Comparison of ENCODE assay signal across 8 cellular contexts in genomic region chr22:21698430-21699329, GRCh38. TPM values are rescaled to one million over a fixed set of nuclear protein-coding genes. Genes with fewer than 3 reads are reported as not detected.
DNase-seq lines count a peak whose midpoint lies in the region; TF ChIP-seq lines count a peak whose summit lies in the region.
"Had no signal": no experiment of that assay in that cellular context is flagged by ENCODE, and none has a peak within 500 bp of the region (broad histone marks: within the 10 kb centered on the region; RNA-seq: fewer than 3 reads in every experiment).

No MANE protein-coding gene starts in this region.

- H3K27me3 ChIP-seq in left ventricle myocardium inferior (ENCODE audit: low read depth) (no peaks in the 10 kb centered on the region), stomach (no peaks in the 10 kb centered on the region)

- H3K27ac ChIP-seq in VCaP (0 out of 2 replicates have a peak overlapping the region, but pooled peaks have one; percentile 27), left ventricle myocardium inferior (replicated peaks) (peak overlapping the region; percentile 77), stomach (peak overlapping the region in 4 of 5 donors; percentile 11 to 77 (median 40))

- no peaks in the 10 kb centered on the region for H3K9me3 ChIP-seq in left ventricle myocardium inferior (replicated peaks)
- no peaks in the 10 kb centered on the region for H3K9me3 ChIP-seq in stomach

- peaks cover 58% of the 10 kb centered on the region for H3K36me3 ChIP-seq in left ventricle myocardium inferior
- peaks cover 38 to 90% (median 81%) of the 10 kb centered on the region in 4 donors for H3K36me3 ChIP-seq in stomach

- H3K4me3 ChIP-seq in left ventricle myocardium inferior, result no peak overlapping the region
- H3K4me3 ChIP-seq in stomach, result no peak overlapping the region

- no peak for TF ChIP-seq EP300 in stomach (IDR thresholded peaks at IDR 0.05)

- intact Hi-C loops in left ventricle myocardium inferior (cut with micrococcal nuclease) (no loop called here), stomach (cut with DNase I; ENCODE audit: low total_unique reads) (no loop called here)

- WGBS in stomach, 5 donors, result 63 to 76% (median 73%) methylated on average over 17 to 22 of the region's 22 CpGs

- peak; percentile 70 for DNase-seq in left ventricle myocardium inferior
- no peak for DNase-seq in stomach
- no peak for DNase-seq in HUDEP-2 (lab: John Stamatoyannopoulos, UW; ENCODE audit: unreplicated experiment in 76 of 76)
- DNase-seq in putamen (ENCODE audit: low spot score), result no peak
- DNase-seq in NCI-H1048 (lab: John Stamatoyannopoulos, UW), result no peak
- DNase-seq: activated CD8-positive, alpha-beta memory T cell treated with anti-CD3 and anti-CD28 coated beads, Interleukin-2, amount 50 U/mL, for 4 hours; NCI-H1105 had no signal

- no peak for TF ChIP-seq CTCF in VCaP (conservative IDR thresholded peaks at IDR 0.05)
- TF ChIP-seq CTCF in left ventricle myocardium inferior (IDR thresholded peaks at IDR 0.05; ENCODE audit: borderline replicate concordance), result no peak
- no peak for TF ChIP-seq CTCF in stomach (IDR thresholded peaks at IDR 0.05)

- peaks cover 31% of the 10 kb centered on the region for H3K4me1 ChIP-seq in left ventricle myocardium inferior
- H3K4me1 ChIP-seq in stomach, result peaks cover 0 to 30% (median 13%) of the 10 kb centered on the region in 4 donors

- no peak for TF ChIP-seq POLR2A in stomach (IDR thresholded peaks at IDR 0.05)

RNA-seq across cellular contexts. Expression of gene PPIL2, which starts 32.9 kb away (rescaled TPM):
- 27.1 TPM for total RNA-seq in left ventricle myocardium inferior
- total RNA-seq in stomach, result 10 to 100 TPM; 35.0 to 77.9 (median 51.1) TPM
- 10 to 100 TPM; 20.6 to 36.0 (median 22.3) TPM for polyA plus RNA-seq in stomach

RNA-seq across cellular contexts. Expression of gene YPEL1, which starts 36.9 kb away (rescaled TPM):
- total RNA-seq in left ventricle myocardium inferior, result 8.3 TPM
- 10 to 100 TPM in 1 of 5 donors, 1 to 10 TPM in 3, under 1 TPM in 1; 0.58 to 22.2 (median 5.7) TPM for total RNA-seq in stomach
- polyA plus RNA-seq in stomach, result 1 to 10 TPM; 2.5 to 4.0 (median 2.7) TPM

RNA-seq across cellular contexts. Expression of gene SDF2L1, which starts 56.6 kb away (rescaled TPM):
- 18.3 TPM for total RNA-seq in left ventricle myocardium inferior
- total RNA-seq in stomach, result 100 to 1,000 TPM in 1 of 5 donors, 10 to 100 TPM in 2, 1 to 10 TPM in 1, not detected in 1; 4.0 to 101 (median 24.2) TPM
- polyA plus RNA-seq in stomach, result 10 to 100 TPM; 36.4 to 42.7 (median 39.0) TPM

Comparison
In these comparisons a context has a peak if more than half of its experiments do, and no peak if none do; other contexts are left out.
1. H3K27ac ChIP-seq: peak in every context shown above with its lines; median percentile 77 in left ventricle myocardium inferior; 40 in stomach; 27 in VCaP.